Comparison of ENCODE assay signal across 1 cellular context in the genomic region with DNA sequence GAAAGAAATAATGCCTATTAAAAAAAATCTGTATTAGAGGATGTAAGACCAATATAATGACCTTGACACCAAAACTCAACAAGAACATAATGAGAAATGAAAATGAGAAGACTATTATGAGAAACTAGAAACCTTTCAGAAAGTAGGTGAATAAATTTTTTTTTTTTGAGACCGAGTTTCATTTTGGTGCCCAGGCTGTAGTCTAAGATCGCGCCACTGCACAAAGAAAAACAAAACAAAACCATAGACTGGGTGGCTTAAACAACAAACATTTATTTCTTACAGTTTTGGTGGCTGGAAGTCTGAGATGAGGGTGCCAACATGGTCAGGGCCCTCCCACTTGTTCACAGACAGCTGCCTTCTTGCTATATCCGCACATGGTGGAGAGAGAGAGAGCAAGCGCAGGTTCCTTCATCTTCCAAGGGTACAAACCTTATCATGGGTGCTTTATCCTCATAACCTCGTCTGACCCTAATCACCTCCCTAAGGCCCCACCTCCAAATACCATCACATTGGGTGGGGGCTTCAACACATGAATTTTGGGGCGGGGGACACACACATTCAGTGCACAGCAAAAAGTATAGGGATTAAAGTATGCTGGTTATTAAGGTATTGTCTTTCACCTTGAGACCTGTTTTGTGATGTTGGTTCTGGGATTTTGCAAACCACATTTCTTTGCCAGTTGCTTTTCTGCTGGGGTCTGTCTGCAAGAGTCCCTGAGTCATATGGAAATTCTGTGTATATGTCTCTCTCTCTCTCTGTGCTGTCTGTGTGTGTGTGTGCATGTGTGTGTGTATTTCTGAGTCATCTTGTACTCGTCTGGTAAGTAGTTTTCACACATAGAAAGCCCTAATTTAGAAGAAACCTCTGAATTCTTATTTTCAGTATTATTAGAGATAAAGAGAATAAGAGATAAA.
TF ChIP-seq lines count a peak whose summit lies in the region.

No MANE protein-coding gene starts in this region.

TF ChIP-seq in HepG2, 621 proteins besides CTCF, POLR2A, EP300 and RAD21:
- TF ChIP-seq ZNF205 (CRISPR knock-in tag; IDR thresholded peaks at IDR 0.05): no peak
- no peak for TF ChIP-seq ELF3 (CRISPR knock-in tag; IDR thresholded peaks at IDR 0.05)
- TF ChIP-seq, protein P1, sequence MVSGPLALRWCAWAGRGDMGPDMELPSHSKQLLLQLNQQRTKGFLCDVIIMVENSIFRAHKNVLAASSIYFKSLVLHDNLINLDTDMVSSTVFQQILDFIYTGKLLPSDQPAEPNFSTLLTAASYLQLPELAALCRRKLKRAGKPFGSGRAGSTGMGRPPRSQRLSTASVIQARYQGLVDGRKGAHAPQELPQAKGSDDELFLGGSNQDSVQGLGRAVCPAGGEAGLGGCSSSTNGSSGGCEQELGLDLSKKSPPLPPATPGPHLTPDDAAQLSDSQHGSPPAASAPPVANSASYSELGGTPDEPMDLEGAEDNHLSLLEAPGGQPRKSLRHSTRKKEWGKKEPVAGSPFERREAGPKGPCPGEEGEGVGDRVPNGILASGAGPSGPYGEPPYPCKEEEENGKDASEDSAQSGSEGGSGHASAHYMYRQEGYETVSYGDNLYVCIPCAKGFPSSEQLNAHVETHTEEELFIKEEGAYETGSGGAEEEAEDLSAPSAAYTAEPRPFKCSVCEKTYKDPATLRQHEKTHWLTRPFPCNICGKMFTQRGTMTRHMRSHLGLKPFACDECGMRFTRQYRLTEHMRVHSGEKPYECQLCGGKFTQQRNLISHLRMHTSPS (CRISPR knock-in tag; IDR thresholded peaks at IDR 0.05; ENCODE audit: low read depth): no peak
- TF ChIP-seq AKAP8 (CRISPR knock-in tag; IDR thresholded peaks at IDR 0.05): no peak
- TF ChIP-seq SNAI1 (CRISPR knock-in tag; IDR thresholded peaks at IDR 0.05; ENCODE audit: borderline replicate concordance): no peak
- TF ChIP-seq ZNF660 (CRISPR knock-in tag; IDR thresholded peaks at IDR 0.05; ENCODE audit: borderline replicate concordance, low read depth): no peak
- TF ChIP-seq ZNF768 (CRISPR knock-in tag; IDR thresholded peaks at IDR 0.05): no peak
- TF ChIP-seq, protein P2, sequence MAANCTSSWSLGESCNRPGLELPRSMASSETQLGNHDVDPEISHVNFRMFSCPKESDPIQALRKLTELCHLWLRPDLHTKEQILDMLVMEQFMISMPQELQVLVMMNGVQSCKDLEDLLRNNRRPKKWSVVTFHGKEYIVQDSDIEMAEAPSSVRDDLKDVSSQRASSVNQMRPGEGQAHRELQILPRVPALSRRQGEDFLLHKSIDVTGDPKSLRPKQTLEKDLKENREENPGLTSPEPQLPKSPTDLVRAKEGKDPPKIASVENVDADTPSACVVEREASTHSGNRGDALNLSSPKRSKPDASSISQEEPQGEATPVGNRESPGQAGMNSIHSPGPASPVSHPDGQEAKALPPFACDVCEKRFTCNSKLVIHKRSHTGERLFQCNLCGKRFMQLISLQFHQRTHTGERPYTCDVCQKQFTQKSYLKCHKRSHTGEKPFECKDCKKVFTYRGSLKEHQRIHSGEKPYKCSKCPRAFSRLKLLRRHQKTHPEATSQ (CRISPR knock-in tag; IDR thresholded peaks at IDR 0.05; ENCODE audit: borderline replicate concordance): no peak
- no peak for TF ChIP-seq KLF16 (CRISPR knock-in tag; IDR thresholded peaks at IDR 0.05)
- TF ChIP-seq ZFP82 (CRISPR knock-in tag; IDR thresholded peaks at IDR 0.05; ENCODE audit: borderline replicate concordance): no peak
- TF ChIP-seq AGO1 (IDR thresholded peaks at IDR 0.05; ENCODE audit: low read depth, low read length, poor library complexity, severe bottlenecking): no peak
- no peak for TF ChIP-seq PAF1 (CRISPR knock-in tag; IDR thresholded peaks at IDR 0.05)
- no peak for TF ChIP-seq SMAD1 (CRISPR knock-in tag; IDR thresholded peaks at IDR 0.05; ENCODE audit: borderline replicate concordance, low read depth)
- TF ChIP-seq SCMH1 (CRISPR knock-in tag; IDR thresholded peaks at IDR 0.05; ENCODE audit: borderline replicate concordance): no peak
- no peak for TF ChIP-seq ZNF556 (CRISPR knock-in tag; IDR thresholded peaks at IDR 0.05; ENCODE audit: borderline replicate concordance)
- no peak for TF ChIP-seq ZNF234 (CRISPR knock-in tag; conservative IDR thresholded peaks at IDR 0.05)
- no peak for TF ChIP-seq SIN3B (IDR thresholded peaks at IDR 0.05; ENCODE audit: low read length)
- TF ChIP-seq, protein P3, sequence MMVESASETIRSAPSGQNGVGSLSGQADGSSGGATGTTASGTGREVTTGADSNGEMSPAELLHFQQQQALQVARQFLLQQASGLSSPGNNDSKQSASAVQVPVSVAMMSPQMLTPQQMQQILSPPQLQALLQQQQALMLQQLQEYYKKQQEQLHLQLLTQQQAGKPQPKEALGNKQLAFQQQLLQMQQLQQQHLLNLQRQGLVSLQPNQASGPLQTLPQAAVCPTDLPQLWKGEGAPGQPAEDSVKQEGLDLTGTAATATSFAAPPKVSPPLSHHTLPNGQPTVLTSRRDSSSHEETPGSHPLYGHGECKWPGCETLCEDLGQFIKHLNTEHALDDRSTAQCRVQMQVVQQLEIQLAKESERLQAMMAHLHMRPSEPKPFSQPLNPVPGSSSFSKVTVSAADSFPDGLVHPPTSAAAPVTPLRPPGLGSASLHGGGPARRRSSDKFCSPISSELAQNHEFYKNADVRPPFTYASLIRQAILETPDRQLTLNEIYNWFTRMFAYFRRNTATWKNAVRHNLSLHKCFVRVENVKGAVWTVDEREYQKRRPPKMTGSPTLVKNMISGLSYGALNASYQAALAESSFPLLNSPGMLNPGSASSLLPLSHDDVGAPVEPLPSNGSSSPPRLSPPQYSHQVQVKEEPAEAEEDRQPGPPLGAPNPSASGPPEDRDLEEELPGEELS (CRISPR knock-in tag; IDR thresholded peaks at IDR 0.05): no peak
- TF ChIP-seq ZNF619 (CRISPR knock-in tag; IDR thresholded peaks at IDR 0.05): no peak
- no peak for TF ChIP-seq MZF1 (CRISPR knock-in tag; IDR thresholded peaks at IDR 0.05; ENCODE audit: borderline replicate concordance)
